ENCODE assay signal across 19 cellular contexts in the genomic region with DNA sequence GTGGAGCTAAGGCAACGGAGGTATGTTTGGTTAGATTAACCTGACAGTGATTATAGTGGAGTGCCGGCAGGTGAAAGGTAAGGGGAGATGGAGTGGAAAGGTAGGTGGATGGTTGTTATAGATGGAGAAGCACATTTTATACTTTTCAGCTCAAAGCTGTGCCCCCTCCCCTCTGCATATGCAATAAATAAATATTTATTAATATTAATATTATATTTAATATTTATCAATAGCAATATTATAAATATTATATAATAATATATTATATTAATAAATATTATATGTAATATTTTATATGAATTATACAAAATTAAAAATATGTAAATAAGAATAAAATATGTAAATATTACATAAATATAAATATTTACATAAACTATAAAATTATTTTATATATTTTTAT.
"Had no signal": no experiment of that assay in that cellular context is flagged by ENCODE, and none has a peak within 500 bp of the region (broad histone marks: within the 10 kb centered on the region; RNA-seq: fewer than 3 reads in every experiment).

No MANE protein-coding gene starts in this region.

- H3K27me3 ChIP-seq: SJCRH30 had no signal

- ATAC-seq: Panc1, PC-3, Right ventricle myocardium inferior, SK-N-SH treated with all-trans-retinoic acid at 6 μM for 48 hours had no signal

- H3K36me3 ChIP-seq: SJCRH30 had no signal

- H3K4me1 ChIP-seq: SJCRH30 had no signal

- H3K27ac ChIP-seq: SJCRH30 had no signal

- H3K9me3 ChIP-seq: SJCRH30 had no signal

- DNase-seq: KBM-7; MV-4-11; NCI-H1048; NCI-H1105; NCI-H1436 treated with DMSO at 0.1 percent for 48 hours; NCI-H1694; NCI-H187 treated with DMSO at 0.1 percent for 48 hours; NCI-H2029 treated with DMSO at 0.1 percent for 48 hours; NCI-H2107; NCI-H2227 treated with DMSO at 0.1 percent for 48 hours; NCI-H524 treated with DMSO at 0.1 percent for 48 hours; NCI-H774; NK-92 treated with Interleukin-12 subunit alpha and Interleukin-12 subunit beta, amount 100 ng/mL, for 24 hours; PC-3; SHP77 treated with DMSO at 0.1 percent for 48 hours; SJCRH30 had no signal

- H3K4me3 ChIP-seq: SJCRH30 had no signal
